1 cellular context compared by ENCODE assay signal in the genomic region with DNA sequence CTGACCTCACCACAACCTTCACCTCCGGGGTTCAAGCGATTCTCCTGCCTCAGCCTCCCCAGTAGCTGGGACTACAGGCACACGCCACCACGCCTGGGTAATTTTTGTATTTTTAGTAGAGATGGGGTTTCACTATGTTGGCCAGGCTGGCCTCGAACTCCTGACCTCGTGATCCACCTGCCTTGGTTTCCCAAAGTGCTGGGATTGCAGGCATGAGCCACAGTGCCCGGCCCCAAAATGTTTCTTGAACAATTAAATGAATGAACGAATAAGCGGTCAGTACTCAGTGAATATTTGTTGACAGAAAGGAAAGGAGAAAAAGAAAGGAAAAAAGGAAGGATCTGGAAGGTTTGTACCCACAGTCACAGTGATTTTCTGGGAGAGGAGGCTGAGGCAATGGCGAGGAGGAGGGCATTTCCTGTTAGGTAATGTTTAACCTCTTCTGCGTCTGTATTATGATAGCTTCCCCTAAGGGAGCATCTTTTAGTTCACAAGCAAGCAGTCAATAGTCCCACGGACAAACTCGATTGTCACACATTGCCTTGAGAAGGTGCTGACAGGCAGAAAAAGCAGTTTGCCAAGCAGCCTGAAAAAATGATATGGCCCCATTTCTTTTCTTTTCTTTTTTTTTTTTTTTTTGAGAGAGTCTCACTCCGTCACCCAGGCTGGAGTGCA. TPM values are rescaled to one million over a fixed set of nuclear protein-coding genes. Genes with fewer than 3 reads are reported as not detected.
"Had no signal": no experiment of that assay in that cellular context is flagged by ENCODE, and none has a peak within 500 bp of the region (broad histone marks: within the 10 kb centered on the region; RNA-seq: fewer than 3 reads in every experiment).

No MANE protein-coding gene starts in this region.

RNA-seq across cellular contexts. Expression of a gene that starts 17.9 kb away (rescaled TPM):
- total RNA-seq: mammary epithelial cell had no signal
